14 cellular contexts compared by ENCODE assay signal in the genomic region with DNA sequence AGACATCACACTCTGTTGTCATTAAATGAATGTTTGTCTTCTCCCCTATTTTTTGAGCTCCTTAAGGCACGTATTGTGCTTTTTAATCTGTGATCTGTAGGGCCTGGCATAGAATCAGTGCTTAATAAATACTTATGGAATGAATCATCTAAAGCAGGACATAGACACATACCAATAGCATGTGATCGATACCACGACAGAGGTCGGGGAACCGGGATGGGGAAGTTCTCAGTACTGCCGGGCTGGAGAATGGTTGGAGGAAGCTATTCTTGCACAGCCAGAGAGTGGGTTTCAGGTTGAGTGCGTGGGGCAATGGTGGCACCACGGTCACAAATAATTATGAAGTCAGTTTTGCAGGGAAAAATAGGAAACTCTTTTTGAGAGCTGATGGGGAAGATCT. TPM values are rescaled to one million over a fixed set of nuclear protein-coding genes. Genes with fewer than 3 reads are reported as not detected.
DNase-seq lines count a peak whose midpoint lies in the region; ATAC-seq and TF ChIP-seq lines count a peak whose summit lies in the region.
"Had no signal": no experiment of that assay in that cellular context is flagged by ENCODE, and none has a peak within 500 bp of the region (broad histone marks: within the 10 kb centered on the region; RNA-seq: fewer than 3 reads in every experiment).

No MANE protein-coding gene starts in this region.

- H3K9me3 Mint-ChIP-seq in naive thymus-derived CD8-positive, alpha-beta T cell, result no peaks in the 10 kb centered on the region
- H3K9me3 Mint-ChIP-seq: CD4-positive, CD25-positive, alpha-beta regulatory T cell; IgD-negative memory B cell; neural crest cell had no signal

- RAD21 ChIA-PET in HCT116 (lab: Charles Lee; ENCODE audit: low non-redundant PET in 1 of 2, low total read pairs in 2 of 2, uncharacterized antibody in 2 of 2, unreplicated experiment in 2 of 2), result no interaction called here

- DNase-seq in AG08395 (ENCODE audit: low spot score) (peak; percentile 81), HCT116 (ENCODE audit: low read depth, low spot score) (no peak), astrocyte of the hippocampus (ENCODE audit: low read depth, low spot score) (peak; percentile 61), iris pigment epithelial cell (ENCODE audit: low read depth) (peak; percentile 46), hippocampal formation (lab: John Stamatoyannopoulos, UW) (no peak), GDM1 (lab: John Stamatoyannopoulos, UW) (no peak)
- DNase-seq in naive thymus-derived CD8-positive, alpha-beta T cell, result no peak
- DNase-seq: CD4-positive, CD25-positive, alpha-beta regulatory T cell; GOT3; spleen; T1000 had no signal

- no peak for TF ChIP-seq CTCF in HCT116 (IDR thresholded peaks at IDR 0.05 in 2 of 3, conservative IDR thresholded peaks at IDR 0.05 in 1 of 3; ENCODE audit: borderline replicate concordance in 1 of 3, insufficient read depth in 1 of 3, low read depth in 2 of 3, low read length in 2 of 3)

- H3K4me3 ChIP-seq in HCT116 (replicated peaks in 1 of 2; ENCODE audit: low read depth in 1 of 2, low read length in 2 of 2), result no peak overlapping the region
- H3K4me3 ChIP-seq: spleen had no signal

- peaks cover 8 to 58% (median 33%) of the 10 kb centered on the region in 4 donors for H3K4me1 Mint-ChIP-seq in naive thymus-derived CD8-positive, alpha-beta T cell
- H3K4me1 Mint-ChIP-seq: neural crest cell had no signal

- H3K79me2 ChIP-seq in HCT116 (ENCODE audit: insufficient read depth, low read length), result no peaks in the 10 kb centered on the region

- H3K4me3 Mint-ChIP-seq in naive thymus-derived CD8-positive, alpha-beta T cell, result peak overlapping the region in 2 of 10 donors; percentile 3 to 63
- H3K4me3 Mint-ChIP-seq: CD4-positive, CD25-positive, alpha-beta regulatory T cell; neural crest cell had no signal

- peak overlapping the region in 5 of 10 donors; percentile 0 to 63 (median 18) for H3K27ac Mint-ChIP-seq in naive thymus-derived CD8-positive, alpha-beta T cell

- no peaks in the 10 kb centered on the region for H3K36me3 ChIP-seq in HCT116 (ENCODE audit: control insufficient read depth in 1 of 2, insufficient read depth in 2 of 2, low read length in 2 of 2)

- no peak overlapping the region for H3K4me2 ChIP-seq in HCT116 (ENCODE audit: low read length)

- H3K27me3 ChIP-seq in HCT116 (ENCODE audit: insufficient read depth, low read length), result no peaks in the 10 kb centered on the region
- H3K27me3 ChIP-seq: spleen had no signal

- H3K4me1 ChIP-seq in HCT116 (ENCODE audit: control insufficient read depth in 1 of 2, insufficient read depth in 2 of 2, low read length in 2 of 2), result peaks cover 0 to 13% of the 10 kb centered on the region in 2 experiments; a peak in 2 of 4 replicates
- H3K4me1 ChIP-seq: spleen had no signal

- no peaks in the 10 kb centered on the region for H3K9me3 ChIP-seq in HCT116 (ENCODE audit: control insufficient read depth in 1 of 2, insufficient read depth in 1 of 2, low read depth in 1 of 2, low read length in 2 of 2)
- H3K9me3 ChIP-seq: spleen had no signal

- CTCF ChIA-PET in HCT116 (lab: Charles Lee), result no interaction called here

- H3K36me3 Mint-ChIP-seq in naive thymus-derived CD8-positive, alpha-beta T cell, result peaks cover 7 to 82% (median 32%) of the 10 kb centered on the region in 3 donors

- H4K20me1 ChIP-seq in HCT116 (ENCODE audit: insufficient read depth), result no peaks in the 10 kb centered on the region

- no peak for TF ChIP-seq RAD21 in HCT116 (IDR thresholded peaks at IDR 0.05; ENCODE audit: low read depth)

- ATAC-seq in HCT116 (peak; percentile 25; the same call in 1 of the 2 replicates), HG02840 (IDR thresholded peaks at IDR 0.05; ENCODE audit: low FRiP score, unreplicated experiment) (no peak)
- no peak for ATAC-seq in naive thymus-derived CD8-positive, alpha-beta T cell

- TF ChIP-seq POLR2A in HCT116 (IDR thresholded peaks at IDR 0.05; ENCODE audit: borderline replicate concordance, extremely low read depth, insufficient read depth, insufficient read length), result no peak

- no peaks in the 10 kb centered on the region for H3K9me2 ChIP-seq in HCT116 (ENCODE audit: insufficient read depth)

- BruUV-seq in HCT116 (replicated peaks; lab: Mats Ljungman, UMichigan), result no TSS peak

- POLR2A ChIA-PET in HCT116 (lab: Charles Lee), result no interaction called here
- POLR2A ChIA-PET in naive thymus-derived CD8-positive, alpha-beta T cell (lab: Charles Lee), result interaction anchor here (0.8 kb wide), 1 partner anchor 13 kb away, joined by 3 read pairs; no protein-coding TSS in a partner anchor

- H2AFZ ChIP-seq in HCT116 (ENCODE audit: low read depth, low read length, poor library complexity, severe bottlenecking), result no peak overlapping the region

- no peak overlapping the region for H3K27ac ChIP-seq in HCT116 (ENCODE audit: low read depth, low read length)
- H3K27ac ChIP-seq: spleen had no signal

- H3K9ac ChIP-seq in HCT116 (ENCODE audit: low read length), result no peak overlapping the region

- intact Hi-C loops in HCT116 (cut with micrococcal nuclease), result no loop called here

- H3K27me3 Mint-ChIP-seq in naive thymus-derived CD8-positive, alpha-beta T cell, result no peaks in the 10 kb centered on the region
- H3K27me3 Mint-ChIP-seq: CD4-positive, CD25-positive, alpha-beta regulatory T cell; IgD-negative memory B cell had no signal

TF ChIP-seq in HCT116, 20 proteins besides CTCF, POLR2A, EP300 and RAD21 (continues in another document):
- TF ChIP-seq POLR2AphosphoS5 (IDR thresholded peaks at IDR 0.05; ENCODE audit: low read depth, low read length) (no peak), EGR1 (IDR thresholded peaks at IDR 0.05; ENCODE audit: low read depth) (no peak), SP1 (IDR thresholded peaks at IDR 0.05; ENCODE audit: low read depth) (no peak), FOSL1 (IDR thresholded peaks at IDR 0.05; ENCODE audit: low read depth) (no peak; the same call in 1 of the 2 replicates), SIN3A (IDR thresholded peaks at IDR 0.05; ENCODE audit: low read depth) (no peak), YY1 (IDR thresholded peaks at IDR 0.05; ENCODE audit: extremely low read depth, insufficient replicate concordance, low read depth, low read length) (no peak), EZH2 (IDR thresholded peaks at IDR 0.05) (no peak), ZFX (IDR thresholded peaks at IDR 0.05) (no peak), JUND (IDR thresholded peaks at IDR 0.05) (no peak), TCF7L2 (IDR thresholded peaks at IDR 0.05; ENCODE audit: borderline replicate concordance, extremely low read depth, insufficient read depth, insufficient read length) (no peak), ELF1 (IDR thresholded peaks at IDR 0.05; ENCODE audit: borderline replicate concordance, low read depth) (no peak)
- TF ChIP-seq, protein P1, sequence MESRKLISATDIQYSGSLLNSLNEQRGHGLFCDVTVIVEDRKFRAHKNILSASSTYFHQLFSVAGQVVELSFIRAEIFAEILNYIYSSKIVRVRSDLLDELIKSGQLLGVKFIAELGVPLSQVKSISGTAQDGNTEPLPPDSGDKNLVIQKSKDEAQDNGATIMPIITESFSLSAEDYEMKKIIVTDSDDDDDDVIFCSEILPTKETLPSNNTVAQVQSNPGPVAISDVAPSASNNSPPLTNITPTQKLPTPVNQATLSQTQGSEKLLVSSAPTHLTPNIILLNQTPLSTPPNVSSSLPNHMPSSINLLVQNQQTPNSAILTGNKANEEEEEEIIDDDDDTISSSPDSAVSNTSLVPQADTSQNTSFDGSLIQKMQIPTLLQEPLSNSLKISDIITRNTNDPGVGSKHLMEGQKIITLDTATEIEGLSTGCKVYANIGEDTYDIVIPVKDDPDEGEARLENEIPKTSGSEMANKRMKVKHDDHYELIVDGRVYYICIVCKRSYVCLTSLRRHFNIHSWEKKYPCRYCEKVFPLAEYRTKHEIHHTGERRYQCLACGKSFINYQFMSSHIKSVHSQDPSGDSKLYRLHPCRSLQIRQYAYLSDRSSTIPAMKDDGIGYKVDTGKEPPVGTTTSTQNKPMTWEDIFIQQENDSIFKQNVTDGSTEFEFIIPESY (IDR thresholded peaks at IDR 0.05; ENCODE audit: extremely low read depth, insufficient replicate concordance, low read length), result no peak
- TF ChIP-seq, protein P2, sequence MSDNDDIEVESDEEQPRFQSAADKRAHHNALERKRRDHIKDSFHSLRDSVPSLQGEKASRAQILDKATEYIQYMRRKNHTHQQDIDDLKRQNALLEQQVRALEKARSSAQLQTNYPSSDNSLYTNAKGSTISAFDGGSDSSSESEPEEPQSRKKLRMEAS (IDR thresholded peaks at IDR 0.05), result no peak
- TF ChIP-seq, protein P3, sequence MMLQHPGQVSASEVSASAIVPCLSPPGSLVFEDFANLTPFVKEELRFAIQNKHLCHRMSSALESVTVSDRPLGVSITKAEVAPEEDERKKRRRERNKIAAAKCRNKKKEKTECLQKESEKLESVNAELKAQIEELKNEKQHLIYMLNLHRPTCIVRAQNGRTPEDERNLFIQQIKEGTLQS (IDR thresholded peaks at IDR 0.05), result no peak
- TF ChIP-seq, protein P4, sequence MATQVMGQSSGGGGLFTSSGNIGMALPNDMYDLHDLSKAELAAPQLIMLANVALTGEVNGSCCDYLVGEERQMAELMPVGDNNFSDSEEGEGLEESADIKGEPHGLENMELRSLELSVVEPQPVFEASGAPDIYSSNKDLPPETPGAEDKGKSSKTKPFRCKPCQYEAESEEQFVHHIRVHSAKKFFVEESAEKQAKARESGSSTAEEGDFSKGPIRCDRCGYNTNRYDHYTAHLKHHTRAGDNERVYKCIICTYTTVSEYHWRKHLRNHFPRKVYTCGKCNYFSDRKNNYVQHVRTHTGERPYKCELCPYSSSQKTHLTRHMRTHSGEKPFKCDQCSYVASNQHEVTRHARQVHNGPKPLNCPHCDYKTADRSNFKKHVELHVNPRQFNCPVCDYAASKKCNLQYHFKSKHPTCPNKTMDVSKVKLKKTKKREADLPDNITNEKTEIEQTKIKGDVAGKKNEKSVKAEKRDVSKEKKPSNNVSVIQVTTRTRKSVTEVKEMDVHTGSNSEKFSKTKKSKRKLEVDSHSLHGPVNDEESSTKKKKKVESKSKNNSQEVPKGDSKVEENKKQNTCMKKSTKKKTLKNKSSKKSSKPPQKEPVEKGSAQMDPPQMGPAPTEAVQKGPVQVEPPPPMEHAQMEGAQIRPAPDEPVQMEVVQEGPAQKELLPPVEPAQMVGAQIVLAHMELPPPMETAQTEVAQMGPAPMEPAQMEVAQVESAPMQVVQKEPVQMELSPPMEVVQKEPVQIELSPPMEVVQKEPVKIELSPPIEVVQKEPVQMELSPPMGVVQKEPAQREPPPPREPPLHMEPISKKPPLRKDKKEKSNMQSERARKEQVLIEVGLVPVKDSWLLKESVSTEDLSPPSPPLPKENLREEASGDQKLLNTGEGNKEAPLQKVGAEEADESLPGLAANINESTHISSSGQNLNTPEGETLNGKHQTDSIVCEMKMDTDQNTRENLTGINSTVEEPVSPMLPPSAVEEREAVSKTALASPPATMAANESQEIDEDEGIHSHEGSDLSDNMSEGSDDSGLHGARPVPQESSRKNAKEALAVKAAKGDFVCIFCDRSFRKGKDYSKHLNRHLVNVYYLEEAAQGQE (IDR thresholded peaks at IDR 0.05; ENCODE audit: low read depth), result no peak

RNA-seq across cellular contexts. Expression of a gene that starts 26.8 kb away (rescaled TPM):
- 7.2 TPM for total RNA-seq in HCT116 (2021; ENCODE audit: unreplicated experiment)
- 5.1 and 5.7 TPM in 2 replicates for polyA plus RNA-seq in HCT116 (2012)
- 100 to 1,000 TPM; 354 to 370 TPM for total RNA-seq in naive thymus-derived CD8-positive, alpha-beta T cell
- polyA plus RNA-seq in naive thymus-derived CD8-positive, alpha-beta T cell, result 10 to 100 TPM; 18.4 to 47.9 (median 33.2) TPM

Comparison
In these comparisons a context has a peak if more than half of its experiments do, and no peak if none do; other contexts are left out.
1. DNase-seq: peak in AG08395 (single experiment), astrocyte of the hippocampus (single experiment) and iris pigment epithelial cell (single experiment); none in HCT116 (single experiment), hippocampal formation (0 of 2), GDM1 (single experiment) and naive thymus-derived CD8-positive, alpha-beta T cell (0 of 10).
2. RNA of a gene that starts 26.8 kb away (total RNA-seq): 354 to 370 TPM in naive thymus-derived CD8-positive, alpha-beta T cell; 7.2 TPM in HCT116 (single experiment); every median in the first group is over 10 times any median in the second.